In genomic region chr20:63310265-63310971, GRCh38 we compare ENCODE assay signal across 25 cellular contexts. TPM values are rescaled to one million over a fixed set of nuclear protein-coding genes. Genes with fewer than 3 reads are reported as not detected.
DNase-seq lines count a peak whose midpoint lies in the region; ATAC-seq, FAIRE-seq and TF ChIP-seq lines count a peak whose summit lies in the region.
"Had no signal": no experiment of that assay in that cellular context is flagged by ENCODE, and none has a peak within 500 bp of the region (broad histone marks: within the 10 kb centered on the region; RNA-seq: fewer than 3 reads in every experiment).

No MANE protein-coding gene starts in this region.

- intact Hi-C loops in prostate gland (cut with DNase I), result loop anchor here (2.0 kb wide), 1 partner anchor 70 kb away; no protein-coding TSS in a partner anchor

- no peaks in the 10 kb centered on the region for H3K36me3 Mint-ChIP-seq in progenitor cell of endocrine pancreas (ENCODE audit: insufficient read depth)
- H3K36me3 Mint-ChIP-seq: CD14-positive monocyte; stimulated activated memory B cell treated with anti-CD40 and anti-IgM and Interleukin-4, amounts not matched to agents 10 μg/mL and 1 μg/mL and 100 μg/mL, for 72 hours had no signal

- TF ChIP-seq POLR2A in A549 (IDR thresholded peaks at IDR 0.05; ENCODE audit: low read length) (no peak), prostate gland (IDR thresholded peaks at IDR 0.05) (no peak)

- TF ChIP-seq EP300 in A549 (IDR thresholded peaks at IDR 0.05), result no peak

- no peaks in the 10 kb centered on the region for H3K36me3 ChIP-seq in kidney epithelial cell (ENCODE audit: control insufficient read depth, insufficient read depth, low read length)
- no peaks in the 10 kb centered on the region for H3K36me3 ChIP-seq in prostate gland
- H3K36me3 ChIP-seq: sigmoid colon, upper lobe of left lung, WERI-Rb-1 had no signal

- H3K27ac Mint-ChIP-seq in progenitor cell of endocrine pancreas, result no peak overlapping the region
- H3K27ac Mint-ChIP-seq: activated CD4-positive, alpha-beta T cell treated with anti-CD3 and anti-CD28 coated beads, Interleukin-2, amount 10 ng/mL, durations not matched to agents 24 days and 14 days; activated naive CD8-positive, alpha-beta T cell treated with anti-CD3 and anti-CD28 coated beads, Interleukin-2, amount 50 U/mL, for 24 hours; activated T-cell treated with anti-CD3 and anti-CD28 coated beads, Interleukin-2, amount 50 U/mL, for 24 hours; CD14-positive monocyte; dendritic cell treated with granulocyte-macrophage colony-stimulating factor and Interleukin-4, amounts not matched to agents 40 ng/mL and 50 ng/mL, for 4 days; stimulated activated memory B cell treated with anti-CD40 and anti-IgM and Interleukin-4, amounts not matched to agents 10 μg/mL and 1 μg/mL and 100 μg/mL, for 72 hours had no signal

- no peak for FAIRE-seq in A549 (lab: Jason Lieb, UNC)
- FAIRE-seq: endometrium had no signal

- no peak for TF ChIP-seq RAD21 in A549 (conservative IDR thresholded peaks at IDR 0.05 in 1 of 2, IDR thresholded peaks at IDR 0.05 in 1 of 2)

- no peaks in the 10 kb centered on the region for H3K9me3 Mint-ChIP-seq in progenitor cell of endocrine pancreas (ENCODE audit: low read depth)
- H3K9me3 Mint-ChIP-seq: activated CD4-positive, alpha-beta T cell treated with anti-CD3 and anti-CD28 coated beads, Interleukin-2, amount 10 ng/mL, durations not matched to agents 24 days and 14 days; activated naive CD8-positive, alpha-beta T cell treated with anti-CD3 and anti-CD28 coated beads, Interleukin-2, amount 50 U/mL, for 24 hours; activated T-cell treated with anti-CD3 and anti-CD28 coated beads, Interleukin-2, amount 50 U/mL, for 24 hours; central memory CD8-positive, alpha-beta T cell; dendritic cell treated with granulocyte-macrophage colony-stimulating factor and Interleukin-4, amounts not matched to agents 40 ng/mL and 50 ng/mL, for 4 days; nephron; stimulated activated memory B cell treated with anti-CD40 and anti-IgM and Interleukin-4, amounts not matched to agents 10 μg/mL and 1 μg/mL and 100 μg/mL, for 72 hours had no signal

- H3K9me3 ChIP-seq in A549, result no peaks in the 10 kb centered on the region
- no peaks in the 10 kb centered on the region for H3K9me3 ChIP-seq in prostate gland
- H3K9me3 ChIP-seq: sigmoid colon, upper lobe of left lung had no signal

- peak in 1 of 2 experiments; percentile 5; a peak in 3 of 6 replicates for ATAC-seq in A549
- no peak for ATAC-seq in HG03521 (IDR thresholded peaks at IDR 0.05; ENCODE audit: unreplicated experiment)
- ATAC-seq: activated naive CD8-positive, alpha-beta T cell treated with anti-CD3 and anti-CD28 coated beads, Interleukin-2, amount 50 U/mL, for 24 hours; stimulated activated memory B cell treated with anti-CD40 and anti-IgM and Interleukin-4, amounts not matched to agents 10 μg/mL and 1 μg/mL and 100 μg/mL, for 72 hours had no signal

- POLR2A ChIA-PET in A549 (lab: Yijun Ruan, JAX), result no interaction called here

- TF ChIP-seq CTCF in A549 (IDR thresholded peaks at IDR 0.05) (no peak), kidney epithelial cell (IDR thresholded peaks at IDR 0.05; ENCODE audit: insufficient read depth, low read length, poor library complexity, severe bottlenecking) (no peak), progenitor cell of endocrine pancreas (IDR thresholded peaks at IDR 0.05; ENCODE audit: unreplicated experiment) (no peak), prostate gland (IDR thresholded peaks at IDR 0.05) (no peak)

- H3K27ac ChIP-seq in A549, result no peak overlapping the region
- no peak overlapping the region for H3K27ac ChIP-seq in prostate gland
- H3K27ac ChIP-seq: parathyroid adenoma, sigmoid colon, upper lobe of left lung, WERI-Rb-1 had no signal

- no peak overlapping the region for H3K4me2 ChIP-seq in A549

- DNase-seq in A549 (ENCODE audit: low read depth in 1 of 2, low spot score in 1 of 2) (no peak), ELR (ENCODE audit: low read depth) (peak; percentile 47), RKO (ENCODE audit: low spot score) (peak; percentile 33), kidney epithelial cell (ENCODE audit: low read depth) (peak; percentile 7), progenitor cell of endocrine pancreas (ENCODE audit: low spot score, unreplicated experiment) (no peak), prostate gland (ENCODE audit: low spot score) (no peak)
- DNase-seq: activated naive CD8-positive, alpha-beta T cell treated with anti-CD3 and anti-CD28 coated beads, Interleukin-2, amount 50 U/mL, for 24 hours; activated T-cell treated with anti-CD3 and anti-CD28 coated beads, Interleukin-2, amount 50 U/mL, for 24 hours; islet precursor cell; NCI-H1105; sigmoid colon; stimulated activated CD4-positive, alpha-beta T cell treated with anti-CD3 and anti-CD28 coated beads, Interleukin-4, amount 100 ng/mL, for 4 hours had no signal

- H3K4me3 Mint-ChIP-seq in progenitor cell of endocrine pancreas (ENCODE audit: low read depth), result no peak overlapping the region
- H3K4me3 Mint-ChIP-seq: activated CD4-positive, alpha-beta T cell treated with anti-CD3 and anti-CD28 coated beads, Interleukin-2, amount 10 ng/mL, durations not matched to agents 24 days and 14 days; activated naive CD8-positive, alpha-beta T cell treated with anti-CD3 and anti-CD28 coated beads, Interleukin-2, amount 50 U/mL, for 24 hours; activated T-cell treated with anti-CD3 and anti-CD28 coated beads, Interleukin-2, amount 50 U/mL, for 24 hours; CD14-positive monocyte; central memory CD8-positive, alpha-beta T cell; dendritic cell treated with granulocyte-macrophage colony-stimulating factor and Interleukin-4, amounts not matched to agents 40 ng/mL and 50 ng/mL, for 4 days; stimulated activated memory B cell treated with anti-CD40 and anti-IgM and Interleukin-4, amounts not matched to agents 10 μg/mL and 1 μg/mL and 100 μg/mL, for 72 hours had no signal

- WGBS in A549 (ENCODE audit: missing lambda C conversion rate), result 62% methylated on average over 19 of the region's 20 CpGs
- 75% methylated on average over 19 of the region's 20 CpGs for WGBS in prostate gland

- no peaks in the 10 kb centered on the region for H3K27me3 Mint-ChIP-seq in progenitor cell of endocrine pancreas
- H3K27me3 Mint-ChIP-seq: activated CD4-positive, alpha-beta T cell treated with anti-CD3 and anti-CD28 coated beads, Interleukin-2, amount 10 ng/mL, durations not matched to agents 24 days and 14 days; activated naive CD8-positive, alpha-beta T cell treated with anti-CD3 and anti-CD28 coated beads, Interleukin-2, amount 50 U/mL, for 24 hours had no signal

- H3K4me1 Mint-ChIP-seq in progenitor cell of endocrine pancreas (ENCODE audit: low read depth), result no peaks in the 10 kb centered on the region
- H3K4me1 Mint-ChIP-seq: activated CD4-positive, alpha-beta T cell treated with anti-CD3 and anti-CD28 coated beads, Interleukin-2, amount 10 ng/mL, durations not matched to agents 24 days and 14 days; activated naive CD8-positive, alpha-beta T cell treated with anti-CD3 and anti-CD28 coated beads, Interleukin-2, amount 50 U/mL, for 24 hours; CD14-positive monocyte; central memory CD8-positive, alpha-beta T cell; stimulated activated memory B cell treated with anti-CD40 and anti-IgM and Interleukin-4, amounts not matched to agents 10 μg/mL and 1 μg/mL and 100 μg/mL, for 72 hours had no signal

- H3K4me1 ChIP-seq in A549 (0 out of 3 replicates have a peak, but pooled peaks cover 3% of the 10 kb centered on the region), prostate gland (replicated peaks) (no peaks in the 10 kb centered on the region)
- H3K4me1 ChIP-seq: sigmoid colon had no signal

- CTCF ChIA-PET in A549 (lab: Yijun Ruan, JAX), result interaction anchor here (0.9 to 5.3 kb wide), 34 partner anchors 8 to 663 kb away, joined by 3 to 139 read pairs (median 5); partner anchors contain the start of genes ARFGAP1, CHRNA4 and COL20A1

- H3K4me3 ChIP-seq in A549 (no peak overlapping the region), kidney epithelial cell (ENCODE audit: low read depth, low read length) (no peak overlapping the region), prostate gland (no peak overlapping the region)
- H3K4me3 ChIP-seq: sigmoid colon, upper lobe of left lung had no signal

- peaks cover 38% of the 10 kb centered on the region for H3K27me3 ChIP-seq in kidney epithelial cell (ENCODE audit: control insufficient read depth, insufficient read depth, low read length)
- H3K27me3 ChIP-seq in prostate gland (replicated peaks; ENCODE audit: insufficient read depth), result peaks cover 31% of the 10 kb centered on the region

RNA-seq across cellular contexts. Expression of gene COL20A1, which starts 17.4 kb away (rescaled TPM):
- polyA plus RNA-seq in A549 (2011; rRNA removed) (0.21 and 0.29 TPM in 2 replicates), A549 (2017; fragmentation: RNase III; extraction: RNeasy Plus Mini Kit Qiagen cat#74134 plus additional on column Dnase treatment) (0.91 to 0.93 TPM (median 0.92 TPM) in 3 replicates)
- 0.16 and 0.17 TPM in 2 replicates for polyA plus RNA-seq in A549 (2012; cell fraction: cytosol; rRNA removed)
- 3.0 and 4.2 TPM in 2 replicates for polyA plus RNA-seq in A549 (2012; cell fraction: nucleus; rRNA removed)
- polyA minus RNA-seq in A549 (2011; rRNA and poly(A)+ RNA removed), result 0.25 and 0.49 TPM in 2 replicates
- total RNA-seq in kidney epithelial cell (not detected in 2 replicates), progenitor cell of endocrine pancreas (0.24 and 0.47 TPM in 2 replicates), prostate gland (1 to 10 TPM in 1 of 2 donors, not detected in 1; 7.1 TPM)
- total RNA-seq: activated CD4-positive, alpha-beta T cell treated with anti-CD3 and anti-CD28 coated beads, Interleukin-2, amount 10 ng/mL, durations not matched to agents 24 days and 14 days; sigmoid colon had no signal
- polyA plus RNA-seq: CD14-positive monocyte had no signal

RNA-seq across cellular contexts. Expression of gene ARFGAP1, which starts 37.8 kb away (rescaled TPM):
- 41.0 and 43.5 TPM in 2 replicates for polyA plus RNA-seq in A549 (2011; rRNA removed)
- 63.2 and 87.0 TPM in 2 replicates for polyA plus RNA-seq in A549 (2012; cell fraction: cytosol; rRNA removed)
- polyA plus RNA-seq in A549 (2012; cell fraction: nucleus; rRNA removed), result 528 and 670 TPM in 2 replicates
- 89.4 to 106 TPM (median 102 TPM) in 3 replicates for polyA plus RNA-seq in A549 (2017; fragmentation: RNase III; extraction: RNeasy Plus Mini Kit Qiagen cat#74134 plus additional on column Dnase treatment)
- 36.9 and 58.2 TPM in 2 replicates for polyA minus RNA-seq in A549 (2011; rRNA and poly(A)+ RNA removed)
- 109 and 121 TPM in 2 replicates for total RNA-seq in kidney epithelial cell
- total RNA-seq in progenitor cell of endocrine pancreas, result 119 and 130 TPM in 2 replicates
- 10 to 100 TPM; 43.6 to 85.6 TPM for total RNA-seq in prostate gland

RNA-seq across cellular contexts. Expression of gene CHRNA4, which starts 50.7 kb away (rescaled TPM):
- polyA plus RNA-seq in A549 (2011; rRNA removed) (0.03 and 0.09 TPM in 2 replicates), A549 (2017; fragmentation: RNase III; extraction: RNeasy Plus Mini Kit Qiagen cat#74134 plus additional on column Dnase treatment) (0.08 to 0.23 TPM (median 0.21 TPM) in 3 replicates)
- 0.05 TPM in 2 replicates for polyA plus RNA-seq in A549 (2012; cell fraction: cytosol; rRNA removed)
- 0.15 and 0.20 TPM in 2 replicates for polyA plus RNA-seq in A549 (2012; cell fraction: nucleus; rRNA removed)
- 0.24 TPM in 1 of 2 replicates, not detected in the other for polyA minus RNA-seq in A549 (2011; rRNA and poly(A)+ RNA removed)
- total RNA-seq in kidney epithelial cell (not detected in 2 replicates), progenitor cell of endocrine pancreas (0.43 and 0.44 TPM in 2 replicates), prostate gland (1 to 10 TPM in 1 of 2 donors, not detected in 1; 7.2 TPM)
- total RNA-seq: activated CD4-positive, alpha-beta T cell treated with anti-CD3 and anti-CD28 coated beads, Interleukin-2, amount 10 ng/mL, durations not matched to agents 24 days and 14 days; mucosa of gallbladder had no signal
- polyA plus RNA-seq: CD14-positive monocyte had no signal

RNA-seq across cellular contexts. Expression of gene NKAIN4, which starts 56.2 kb away (rescaled TPM):
- polyA plus RNA-seq in A549 (2011; rRNA removed) (5.8 and 6.4 TPM in 2 replicates), A549 (2017; fragmentation: RNase III; extraction: RNeasy Plus Mini Kit Qiagen cat#74134 plus additional on column Dnase treatment) (6.3 to 9.7 TPM (median 8.4 TPM) in 3 replicates)
- polyA plus RNA-seq in A549 (2012; cell fraction: cytosol; rRNA removed), result 3.4 and 5.3 TPM in 2 replicates
- 9.6 and 12.0 TPM in 2 replicates for polyA plus RNA-seq in A549 (2012; cell fraction: nucleus; rRNA removed)
- polyA minus RNA-seq in A549 (2011; rRNA and poly(A)+ RNA removed), result 4.5 and 6.3 TPM in 2 replicates
- total RNA-seq in kidney epithelial cell (65.4 and 107 TPM in 2 replicates), progenitor cell of endocrine pancreas (0.60 and 0.73 TPM in 2 replicates), prostate gland (1 to 10 TPM in 1 of 2 donors, not detected in 1; 1.2 TPM)
- total RNA-seq: activated CD4-positive, alpha-beta T cell treated with anti-CD3 and anti-CD28 coated beads, Interleukin-2, amount 10 ng/mL, durations not matched to agents 24 days and 14 days; lung microvascular endothelial cell; mucosa of gallbladder had no signal
- polyA plus RNA-seq: CD14-positive monocyte had no signal

Comparison
In these comparisons a context has a peak if more than half of its experiments do, and no peak if none do; other contexts are left out.
1. DNase-seq: peak in ELR (single experiment), RKO (single experiment) and kidney epithelial cell (single experiment); none in A549 (0 of 2), progenitor cell of endocrine pancreas (single experiment) and prostate gland (single experiment).